Comparison of ENCODE assay signal across 11 cellular contexts in genomic region chrX:42944381-42944998, GRCh38.
DNase-seq lines count a peak whose midpoint lies in the region; ATAC-seq and TF ChIP-seq lines count a peak whose summit lies in the region.
"Had no signal": no experiment of that assay in that cellular context is flagged by ENCODE, and none has a peak within 500 bp of the region (broad histone marks: within the 10 kb centered on the region; RNA-seq: fewer than 3 reads in every experiment).

No MANE protein-coding gene starts in this region.

- no peak for TF ChIP-seq EP300 in SK-N-SH (IDR thresholded peaks at IDR 0.05; ENCODE audit: borderline replicate concordance in 1 of 2, low read depth in 1 of 2, low read length in 1 of 2)

- H3K9me2 ChIP-seq in SK-N-SH = no peaks in the 10 kb centered on the region

- TF ChIP-seq CTCF in OCI-LY3 (IDR thresholded peaks at IDR 0.05; ENCODE audit: low read depth, low read length) (no peak), SK-N-SH (IDR thresholded peaks at IDR 0.05) (no peak)

- DNase-seq in CD8-positive, alpha-beta memory T cell = peak in 3 of 5 donors; percentile 31 to 50 (median 33)
- DNase-seq in immature natural killer cell (peak; percentile 20 to 37 (median 30)), SK-N-SH (no peak), SW 1271 (lab: John Stamatoyannopoulos, UW) (no peak), NCI-H446 treated with DMSO at 0.1 percent for 48 hours (lab: John Stamatoyannopoulos, UW) (no peak)
- DNase-seq: activated CD8-positive, alpha-beta memory T cell treated with anti-CD3 and anti-CD28 coated beads, Interleukin-2, amount 50 U/mL, for 48 hours; NCI-H1436; sigmoid colon had no signal

- H3K4me1 ChIP-seq in CD8-positive, alpha-beta memory T cell (ENCODE audit: insufficient read depth, low read length) = peaks cover 93% of the 10 kb centered on the region
- H3K4me1 ChIP-seq in OCI-LY3 (ENCODE audit: low read length) = peaks cover 49% of the 10 kb centered on the region
- no peaks in the 10 kb centered on the region for H3K4me1 ChIP-seq in SK-N-SH (ENCODE audit: control insufficient read depth in 1 of 2, insufficient read depth in 2 of 2, low read depth in 1 of 2, low read length in 1 of 2)
- H3K4me1 ChIP-seq: sigmoid colon had no signal

- peaks cover 97 to 99% (median 99%) of the 10 kb centered on the region in 3 donors for H3K4me1 Mint-ChIP-seq in CD8-positive, alpha-beta memory T cell
- peaks cover 91 to 100% of the 10 kb centered on the region in 2 donors for H3K4me1 Mint-ChIP-seq in immature natural killer cell

- H3K4me3 Mint-ChIP-seq in CD8-positive, alpha-beta memory T cell = peak overlapping the region; percentile 33 to 65 (median 47)
- peak overlapping the region; percentile 42 to 74 (median 64) for H3K4me3 Mint-ChIP-seq in immature natural killer cell

- H2AFZ ChIP-seq in OCI-LY3 (ENCODE audit: low read depth, low read length) (peak overlapping the region; percentile 52; the same call in 1 of the 2 replicates), SK-N-SH (ENCODE audit: low read depth) (no peak overlapping the region)

- peak overlapping the region; percentile 86 to 98 (median 95) for H3K27ac Mint-ChIP-seq in CD8-positive, alpha-beta memory T cell
- H3K27ac Mint-ChIP-seq in immature natural killer cell = peak overlapping the region; percentile 82 to 95 (median 92)

- CTCF ChIA-PET in CD8-positive, alpha-beta memory T cell (lab: Charles Lee) = interaction anchor here (1.2 kb wide), 1 partner anchor 1022 kb away, joined by 8 read pairs; no protein-coding TSS in a partner anchor
- CTCF ChIA-PET in SK-N-SH (lab: Yijun Ruan, JAX) = no interaction called here

- H3K36me3 ChIP-seq in CD8-positive, alpha-beta memory T cell (ENCODE audit: insufficient read depth, low read length) = no peaks in the 10 kb centered on the region
- H3K36me3 ChIP-seq in OCI-LY3 (replicated peaks; ENCODE audit: low read depth, low read length) (peaks cover 6% of the 10 kb centered on the region), SK-N-SH (replicated peaks in 1 of 2; ENCODE audit: control insufficient read depth in 1 of 2, insufficient read depth in 2 of 2, low read length in 1 of 2) (no peaks in the 10 kb centered on the region)
- H3K36me3 ChIP-seq: sigmoid colon had no signal

- H3K36me3 Mint-ChIP-seq in CD8-positive, alpha-beta memory T cell = peaks cover 0 to 3% (median 0%) of the 10 kb centered on the region in 3 donors
- no peaks in the 10 kb centered on the region for H3K36me3 Mint-ChIP-seq in immature natural killer cell

- H3F3A ChIP-seq in SK-N-SH (replicated peaks; ENCODE audit: insufficient read depth) = no peaks in the 10 kb centered on the region

- H3K27me3 ChIP-seq in CD8-positive, alpha-beta memory T cell (ENCODE audit: insufficient read depth, low read length, poor library complexity, severe bottlenecking) = no peaks in the 10 kb centered on the region
- H3K27me3 ChIP-seq in OCI-LY3 (ENCODE audit: low read depth, low read length) = no peaks in the 10 kb centered on the region
- no peaks in the 10 kb centered on the region for H3K27me3 ChIP-seq in SK-N-SH (ENCODE audit: insufficient read depth)
- H3K27me3 ChIP-seq: sigmoid colon had no signal

- H3K9me3 ChIP-seq in CD8-positive, alpha-beta memory T cell (ENCODE audit: low read length) = no peaks in the 10 kb centered on the region
- H3K9me3 ChIP-seq in OCI-LY3 (ENCODE audit: insufficient read depth, low read length) (0 out of 2 replicates have a peak, but pooled peaks cover 4% of the 10 kb centered on the region), SK-N-SH (no peaks in the 10 kb centered on the region)
- H3K9me3 ChIP-seq: sigmoid colon had no signal

- peak overlapping the region; percentile 33 for H3K27ac ChIP-seq in CD8-positive, alpha-beta memory T cell (ENCODE audit: low read depth, low read length)
- peak overlapping the region; percentile 58 for H3K27ac ChIP-seq in OCI-LY3 (ENCODE audit: low read length)
- H3K27ac ChIP-seq in SK-N-SH (ENCODE audit: low read depth in 2 of 2, low read length in 1 of 2) = no peak overlapping the region
- H3K27ac ChIP-seq: sigmoid colon had no signal

- H3K9ac ChIP-seq in OCI-LY3 (ENCODE audit: low read length) (no peak overlapping the region), SK-N-SH (no peak overlapping the region)

- POLR2A ChIA-PET in CD8-positive, alpha-beta memory T cell (lab: Charles Lee) = interaction anchor here (0.6 kb wide), 1 partner anchor 335 kb away, joined by 3 read pairs; no protein-coding TSS in a partner anchor
- POLR2A ChIA-PET in SK-N-SH (lab: Yijun Ruan, JAX) = no interaction called here

- no peaks in the 10 kb centered on the region for H4K20me1 ChIP-seq in OCI-LY3 (ENCODE audit: insufficient read depth, low read length)
- H4K20me1 ChIP-seq in SK-N-SH (ENCODE audit: insufficient read depth) = no peaks in the 10 kb centered on the region

- H3K4me3 ChIP-seq in CD8-positive, alpha-beta memory T cell (ENCODE audit: low read length) = no peak overlapping the region
- no peak overlapping the region for H3K4me3 ChIP-seq in OCI-LY3 (ENCODE audit: low read length)
- H3K4me3 ChIP-seq in SK-N-SH (ENCODE audit: low read depth in 2 of 2, low read length in 1 of 2) = no peak overlapping the region
- H3K4me3 ChIP-seq: sigmoid colon had no signal

- peaks cover 0 to 2% (median 0%) of the 10 kb centered on the region in 5 donors for H3K9me3 Mint-ChIP-seq in CD8-positive, alpha-beta memory T cell
- H3K9me3 Mint-ChIP-seq in immature natural killer cell = no peaks in the 10 kb centered on the region

- ATAC-seq in GM19395 (IDR thresholded peaks at IDR 0.05; ENCODE audit: unreplicated experiment) = peak; percentile 10
- no peak for ATAC-seq in HG02884 (IDR thresholded peaks at IDR 0.05; ENCODE audit: unreplicated experiment)

- no peaks in the 10 kb centered on the region for H3K27me3 Mint-ChIP-seq in CD8-positive, alpha-beta memory T cell
- H3K27me3 Mint-ChIP-seq in immature natural killer cell (ENCODE audit: low read depth in 3 of 3) = peaks cover 2 to 4% (median 3%) of the 10 kb centered on the region in 3 donors

- no peaks in the 10 kb centered on the region for H3K79me2 ChIP-seq in OCI-LY3 (ENCODE audit: low read length)
- no peaks in the 10 kb centered on the region for H3K79me2 ChIP-seq in SK-N-SH (ENCODE audit: insufficient read depth)

- TF ChIP-seq RAD21 in SK-N-SH (IDR thresholded peaks at IDR 0.05; ENCODE audit: low read length) = no peak

- WGBS in SK-N-SH (ENCODE audit: low lambda C conversion rate) = 6% methylated on average over 3 of the region's 3 CpGs

- no peak overlapping the region for H3K4me2 ChIP-seq in OCI-LY3 (ENCODE audit: low read length)
- H3K4me2 ChIP-seq in SK-N-SH = no peak overlapping the region

TF ChIP-seq in SK-N-SH, 30 proteins besides CTCF, POLR2A, EP300 and RAD21:
- TF ChIP-seq FOSL2 (IDR thresholded peaks at IDR 0.05; ENCODE audit: borderline replicate concordance, low read depth) (no peak), ELF1 (IDR thresholded peaks at IDR 0.05) (no peak), CHD2 (IDR thresholded peaks at IDR 0.05; ENCODE audit: low read length, partially characterized antibody) (no peak), USF2 (IDR thresholded peaks at IDR 0.05; ENCODE audit: borderline replicate concordance, low read depth, low read length) (no peak), RCOR1 (IDR thresholded peaks at IDR 0.05; ENCODE audit: low read length) (no peak), MEF2A (IDR thresholded peaks at IDR 0.05; ENCODE audit: borderline replicate concordance, low read depth) (no peak)

Comparison
In these comparisons a context has a peak if more than half of its experiments do, and no peak if none do; other contexts are left out.
1. DNase-seq: peak in CD8-positive, alpha-beta memory T cell (3 of 5) and immature natural killer cell (3 of 3); none in SK-N-SH (single experiment), SW 1271 (0 of 2) and NCI-H446 treated with DMSO at 0.1 percent for 48 hours (single experiment).
2. H3K27ac ChIP-seq: peak in CD8-positive, alpha-beta memory T cell (single experiment) and OCI-LY3 (single experiment); none in SK-N-SH (0 of 2).